15 cellular contexts compared by ENCODE assay signal in genomic region chr9:130756037-130756436, GRCh38.
A peak's percentile ranks its signal among the peaks of the same experiment; 100 is the strongest.
DNase-seq lines count a peak whose midpoint lies in the region; ATAC-seq and TF ChIP-seq lines count a peak whose summit lies in the region.
"Had no signal": no experiment of that assay in that cellular context is flagged by ENCODE, and none has a peak within 500 bp of the region (broad histone marks: within the 10 kb centered on the region; RNA-seq: fewer than 3 reads in every experiment).

No MANE protein-coding gene starts in this region.

- peaks cover 12% of the 10 kb centered on the region for H3K4me1 ChIP-seq in suprapubic skin

- no peak overlapping the region for H3K27ac ChIP-seq in suprapubic skin

- no peaks in the 10 kb centered on the region for H3K27me3 ChIP-seq in suprapubic skin

- ATAC-seq in sciatic nerve (peak; percentile 17), HG03354 (IDR thresholded peaks at IDR 0.05; ENCODE audit: poor library complexity, severe bottlenecking, unreplicated experiment) (no peak)
- ATAC-seq: naive thymus-derived CD4-positive, alpha-beta T cell had no signal

- DNase-seq in SKM-1 treated with dmso at 0.1 percent for 144 hours (lab: John Stamatoyannopoulos, UW; ENCODE audit: unreplicated experiment): peak; percentile 11
- no peak for DNase-seq in SKM-1 (lab: John Stamatoyannopoulos, UW; ENCODE audit: unreplicated experiment)
- peak; percentile 60 for DNase-seq in NOMO-1 treated with DMSO at 0.1 percent for 48 hours (lab: John Stamatoyannopoulos, UW; ENCODE audit: unreplicated experiment)
- DNase-seq in dermis blood vessel endothelial cell: peak; percentile 66
- no peak for DNase-seq in sciatic nerve (ENCODE audit: low spot score)
- no peak for DNase-seq in kidney tubule cell (ENCODE audit: low spot score)
- DNase-seq in suprapubic skin (ENCODE audit: low spot score in 2 of 2): no peak
- DNase-seq: activated CD4-positive, alpha-beta T cell treated with anti-CD3 and anti-CD28 coated beads, Interleukin-2, amount 50 U/mL, for 48 hours; activated T-cell treated with anti-CD3 and anti-CD28 coated beads, Interleukin-2, amount 50 U/mL, for 48 hours; CD4-positive, CD25-positive, alpha-beta regulatory T cell; DMS79 treated with DMSO at 0.1 percent for 48 hours; naive thymus-derived CD4-positive, alpha-beta T cell; NCI-H146; stimulated activated naive CD4-positive, alpha-beta T cell treated with Interleukin-2 at 50 U/mL for 16 hours had no signal

- TF ChIP-seq POLR2A in suprapubic skin (IDR thresholded peaks at IDR 0.05): no peak

- intact Hi-C loops in sciatic nerve (cut with DNase I): no loop called here

- TF ChIP-seq CTCF in suprapubic skin (IDR thresholded peaks at IDR 0.05): no peak

- no peaks in the 10 kb centered on the region for H3K36me3 ChIP-seq in suprapubic skin

- no peak for TF ChIP-seq EP300 in suprapubic skin (IDR thresholded peaks at IDR 0.05)

- H3K9me3 ChIP-seq in suprapubic skin: no peaks in the 10 kb centered on the region

- no peak overlapping the region for H3K4me3 ChIP-seq in suprapubic skin

- 26% methylated on average over 2 of the region's 2 CpGs for WGBS in suprapubic skin

Comparison
In these comparisons a context has a peak if more than half of its experiments do, and no peak if none do; other contexts are left out.
1. DNase-seq: peak in SKM-1 treated with dmso at 0.1 percent for 144 hours (single experiment), NOMO-1 treated with DMSO at 0.1 percent for 48 hours (single experiment) and dermis blood vessel endothelial cell (single experiment); none in SKM-1 (single experiment), sciatic nerve (single experiment), kidney tubule cell (single experiment) and suprapubic skin (0 of 2).